ENCODE assay signal across 12 cellular contexts in genomic region chr2:174901075-174901474, GRCh38.
DNase-seq lines count a peak whose midpoint lies in the region; ATAC-seq, FAIRE-seq and TF ChIP-seq lines count a peak whose summit lies in the region.
"Had no signal": no experiment of that assay in that cellular context is flagged by ENCODE, and none has a peak within 500 bp of the region (broad histone marks: within the 10 kb centered on the region; RNA-seq: fewer than 3 reads in every experiment).

No MANE protein-coding gene starts in this region.

- H3K27ac Mint-ChIP-seq in activated CD4-positive, alpha-beta T cell treated with anti-CD3 and anti-CD28 coated beads for 36 hours: peak overlapping the region; percentile 65
- peak overlapping the region; percentile 81 for H3K27ac Mint-ChIP-seq in activated CD4-positive, alpha-beta T cell treated with anti-CD3 and anti-CD28 coated beads, Interleukin-2, amount 10 ng/mL, durations not matched to agents 24 days and 14 days

- FAIRE-seq in GM12892 (lab: Jason Lieb, UNC): no peak
- FAIRE-seq: GM18507 had no signal

- peak overlapping the region; percentile 36 for H3K4me3 Mint-ChIP-seq in activated CD4-positive, alpha-beta T cell treated with anti-CD3 and anti-CD28 coated beads for 36 hours
- peak overlapping the region; percentile 71 for H3K4me3 Mint-ChIP-seq in activated CD4-positive, alpha-beta T cell treated with anti-CD3 and anti-CD28 coated beads, Interleukin-2, amount 10 ng/mL, durations not matched to agents 24 days and 14 days

- CTCF ChIA-PET in activated CD4-positive, alpha-beta T cell treated with anti-CD3 and anti-CD28 coated beads for 36 hours (lab: Charles Lee): interaction anchor here (0.9 kb wide), 2 partner anchors 65 to 201 kb away, joined by 3 to 4 read pairs; no protein-coding TSS in a partner anchor

- POLR2A ChIA-PET in activated CD4-positive, alpha-beta T cell treated with anti-CD3 and anti-CD28 coated beads for 36 hours (lab: Charles Lee): interaction anchor here (0.7 kb wide), 2 partner anchors 167 to 306 kb away, joined by 3 read pairs; no protein-coding TSS in a partner anchor

- no peaks in the 10 kb centered on the region for H3K36me3 Mint-ChIP-seq in activated CD4-positive, alpha-beta T cell treated with anti-CD3 and anti-CD28 coated beads for 36 hours (ENCODE audit: low read depth)
- no peaks in the 10 kb centered on the region for H3K36me3 Mint-ChIP-seq in activated CD4-positive, alpha-beta T cell treated with anti-CD3 and anti-CD28 coated beads, Interleukin-2, amount 10 ng/mL, durations not matched to agents 24 days and 14 days (ENCODE audit: low read depth)

- intact Hi-C loops in activated CD4-positive, alpha-beta T cell treated with anti-CD3 and anti-CD28 coated beads for 36 hours (cut with DNase I, micrococcal nuclease): loop anchor here in 1 of 2 experiments (5.0 kb wide), 1 partner anchor 64 kb away; no protein-coding TSS in a partner anchor
- intact Hi-C loops in activated CD4-positive, alpha-beta T cell treated with anti-CD3 and anti-CD28 coated beads, Interleukin-2, amount 10 ng/mL, durations not matched to agents 24 days and 14 days (cut with micrococcal nuclease): no loop called here

- peak; percentile 84 for ATAC-seq in activated CD4-positive, alpha-beta T cell treated with anti-CD3 and anti-CD28 coated beads for 36 hours

- H3K4me1 Mint-ChIP-seq in activated CD4-positive, alpha-beta T cell treated with anti-CD3 and anti-CD28 coated beads for 36 hours: peaks cover 27% of the 10 kb centered on the region
- H3K4me1 Mint-ChIP-seq in activated CD4-positive, alpha-beta T cell treated with anti-CD3 and anti-CD28 coated beads, Interleukin-2, amount 10 ng/mL, durations not matched to agents 24 days and 14 days: peaks cover 21% of the 10 kb centered on the region

- DNase-seq in activated CD4-positive, alpha-beta T cell treated with anti-CD3 and anti-CD28 coated beads for 36 hours: peak; percentile 46
- DNase-seq in activated CD4-positive, alpha-beta T cell treated with anti-CD3 and anti-CD28 coated beads, Interleukin-2, amount 50 U/mL, for 4 hours: no peak
- peak; percentile 76 for DNase-seq in activated CD4-positive, alpha-beta T cell treated with anti-CD3 and anti-CD28 coated beads, Interleukin-2, amount 10 ng/mL, durations not matched to agents 24 days and 14 days
- DNase-seq in fibroblast of peridontal ligament (ENCODE audit: extremely low read depth) (peak; percentile 71), GM12892 (ENCODE audit: insufficient read length) (no peak), KG1 (lab: John Stamatoyannopoulos, UW) (no peak), NCI-H345 (lab: John Stamatoyannopoulos, UW) (no peak)
- DNase-seq in stimulated activated CD8-positive, alpha-beta memory T cell treated with anti-CD3 and anti-CD28 coated beads, Interleukin-4, amount 100 ng/mL, for 48 hours: peak; percentile 28
- DNase-seq: dermis blood vessel endothelial cell, NCI-H2081, T1000 had no signal

- no peaks in the 10 kb centered on the region for H3K27me3 Mint-ChIP-seq in activated CD4-positive, alpha-beta T cell treated with anti-CD3 and anti-CD28 coated beads for 36 hours
- H3K27me3 Mint-ChIP-seq in activated CD4-positive, alpha-beta T cell treated with anti-CD3 and anti-CD28 coated beads, Interleukin-2, amount 10 ng/mL, durations not matched to agents 24 days and 14 days: no peaks in the 10 kb centered on the region

- no peak for TF ChIP-seq POLR2A in GM12892 (IDR thresholded peaks at IDR 0.05; ENCODE audit: low read depth, low read length)

- no peaks in the 10 kb centered on the region for H3K9me3 Mint-ChIP-seq in activated CD4-positive, alpha-beta T cell treated with anti-CD3 and anti-CD28 coated beads for 36 hours (ENCODE audit: low read depth)
- H3K9me3 Mint-ChIP-seq in activated CD4-positive, alpha-beta T cell treated with anti-CD3 and anti-CD28 coated beads, Interleukin-2, amount 10 ng/mL, durations not matched to agents 24 days and 14 days: no peaks in the 10 kb centered on the region

Comparison
In these comparisons a context has a peak if more than half of its experiments do, and no peak if none do; other contexts are left out.
1. DNase-seq: peak in activated CD4-positive, alpha-beta T cell treated with anti-CD3 and anti-CD28 coated beads for 36 hours (single experiment), activated CD4-positive, alpha-beta T cell treated with anti-CD3 and anti-CD28 coated beads, Interleukin-2, amount 10 ng/mL, durations not matched to agents 24 days and 14 days (single experiment), fibroblast of peridontal ligament (single experiment) and stimulated activated CD8-positive, alpha-beta memory T cell treated with anti-CD3 and anti-CD28 coated beads, Interleukin-4, amount 100 ng/mL, for 48 hours (single experiment); none in activated CD4-positive, alpha-beta T cell treated with anti-CD3 and anti-CD28 coated beads, Interleukin-2, amount 50 U/mL, for 4 hours (0 of 2), GM12892 (single experiment), KG1 (single experiment) and NCI-H345 (single experiment).